ENCODE assay signal across 1 cellular context in the genomic region with DNA sequence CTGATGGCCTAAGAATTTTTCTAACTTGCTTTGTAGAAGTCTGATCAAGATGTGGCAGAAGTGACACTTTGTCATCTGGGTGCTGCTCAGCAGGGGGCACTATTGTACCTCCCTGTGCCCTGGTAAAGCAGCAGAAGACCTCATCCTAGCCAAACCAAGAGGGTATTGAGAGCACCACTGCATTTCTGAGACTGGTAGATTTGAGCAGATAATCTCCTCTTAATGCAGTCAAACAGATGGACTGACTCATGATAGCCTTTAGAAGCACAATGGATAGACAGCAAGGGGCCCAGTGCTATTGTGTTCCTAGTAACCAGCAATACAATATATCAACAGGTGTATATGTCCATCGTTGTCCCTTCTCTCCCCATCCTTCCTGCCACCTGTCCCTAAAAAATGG.
TF ChIP-seq lines count a peak whose summit lies in the region.

No MANE protein-coding gene starts in this region.

TF ChIP-seq in K562, 482 proteins besides CTCF, POLR2A, EP300 and RAD21 (continued from another document and continues in another):
- TF ChIP-seq, protein P1, sequence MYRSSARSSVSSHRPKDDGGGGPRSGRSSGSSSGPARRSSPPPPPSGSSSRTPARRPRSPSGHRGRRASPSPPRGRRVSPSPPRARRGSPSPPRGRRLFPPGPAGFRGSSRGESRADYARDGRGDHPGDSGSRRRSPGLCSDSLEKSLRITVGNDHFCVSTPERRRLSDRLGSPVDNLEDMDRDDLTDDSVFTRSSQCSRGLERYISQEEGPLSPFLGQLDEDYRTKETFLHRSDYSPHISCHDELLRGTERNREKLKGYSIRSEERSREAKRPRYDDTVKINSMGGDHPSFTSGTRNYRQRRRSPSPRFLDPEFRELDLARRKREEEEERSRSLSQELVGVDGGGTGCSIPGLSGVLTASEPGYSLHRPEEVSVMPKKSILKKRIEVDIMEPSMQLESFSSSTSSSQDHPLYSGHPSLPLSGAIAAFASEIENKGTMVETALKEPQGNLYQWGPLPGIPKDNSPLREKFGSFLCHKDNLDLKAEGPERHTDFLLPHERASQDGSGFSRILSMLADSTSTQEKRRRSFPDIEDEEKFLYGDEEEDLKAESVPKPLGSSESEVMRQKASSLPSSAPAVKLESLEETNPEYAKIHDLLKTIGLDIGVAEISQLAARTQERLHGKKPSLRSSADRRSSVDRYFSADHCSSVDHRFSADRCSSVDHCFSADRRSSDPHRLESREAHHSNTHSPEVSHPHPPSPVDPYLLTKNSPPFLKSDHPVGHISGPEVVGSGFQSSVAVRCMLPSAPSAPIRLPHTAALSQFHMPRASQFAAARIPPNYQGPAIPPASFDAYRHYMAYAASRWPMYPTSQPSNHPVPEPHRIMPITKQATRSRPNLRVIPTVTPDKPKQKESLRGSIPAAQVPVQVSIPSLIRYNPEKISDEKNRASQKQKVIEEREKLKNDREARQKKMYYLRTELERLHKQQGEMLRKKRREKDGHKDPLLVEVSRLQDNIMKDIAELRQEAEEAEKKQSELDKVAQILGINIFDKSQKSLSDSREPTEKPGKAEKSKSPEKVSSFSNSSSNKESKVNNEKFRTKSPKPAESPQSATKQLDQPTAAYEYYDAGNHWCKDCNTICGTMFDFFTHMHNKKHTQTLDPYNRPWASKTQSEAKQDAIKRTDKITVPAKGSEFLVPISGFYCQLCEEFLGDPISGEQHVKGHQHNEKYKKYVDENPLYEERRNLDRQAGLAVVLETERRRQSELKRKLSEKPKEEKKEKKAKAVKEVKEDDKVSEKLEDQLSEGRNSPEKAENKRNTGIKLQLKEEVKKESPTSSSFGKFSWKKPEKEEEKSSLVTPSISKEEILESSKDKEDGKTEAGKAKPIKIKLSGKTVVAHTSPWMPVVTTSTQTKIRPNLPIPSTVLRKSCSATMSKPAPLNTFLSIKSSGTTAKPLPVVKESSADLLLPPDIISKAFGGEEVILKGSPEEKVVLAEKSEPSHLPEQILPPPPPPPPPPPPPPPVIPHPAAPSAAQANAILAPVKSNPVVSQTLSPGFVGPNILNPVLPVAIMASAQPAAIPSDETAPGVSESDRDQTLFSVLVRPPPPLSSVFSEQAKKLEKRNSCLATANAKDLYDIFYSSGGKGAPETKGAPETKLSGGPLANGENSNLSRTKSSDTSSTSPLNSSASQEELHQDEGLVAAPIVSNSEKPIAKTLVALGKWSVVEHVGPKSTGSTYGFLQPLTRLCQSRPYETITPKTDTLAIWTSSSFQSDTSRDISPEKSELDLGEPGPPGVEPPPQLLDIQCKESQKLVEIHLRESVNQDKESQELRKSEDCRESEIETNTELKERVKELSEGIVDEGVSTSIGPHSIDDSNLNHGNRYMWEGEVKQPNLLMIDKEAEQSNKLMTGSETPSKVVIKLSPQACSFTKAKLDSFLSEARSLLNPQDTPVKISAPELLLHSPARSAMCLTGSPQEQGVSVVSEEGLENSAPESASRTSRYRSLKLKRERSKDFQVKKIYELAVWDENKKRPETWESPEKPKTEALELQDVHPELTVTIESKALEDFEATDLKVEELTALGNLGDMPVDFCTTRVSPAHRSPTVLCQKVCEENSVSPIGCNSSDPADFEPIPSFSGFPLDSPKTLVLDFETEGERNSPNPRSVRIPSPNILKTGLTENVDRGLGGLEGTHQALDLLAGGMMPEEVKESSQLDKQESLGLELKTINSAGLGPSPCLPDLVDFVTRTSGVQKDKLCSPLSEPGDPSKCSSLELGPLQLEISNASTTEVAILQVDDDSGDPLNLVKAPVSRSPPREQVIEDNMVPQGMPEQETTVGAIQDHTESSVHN (IDR thresholded peaks at IDR 0.05; ENCODE audit: borderline replicate concordance in 1 of 2, low read depth in 1 of 2), result no peak
- TF ChIP-seq, protein P2, sequence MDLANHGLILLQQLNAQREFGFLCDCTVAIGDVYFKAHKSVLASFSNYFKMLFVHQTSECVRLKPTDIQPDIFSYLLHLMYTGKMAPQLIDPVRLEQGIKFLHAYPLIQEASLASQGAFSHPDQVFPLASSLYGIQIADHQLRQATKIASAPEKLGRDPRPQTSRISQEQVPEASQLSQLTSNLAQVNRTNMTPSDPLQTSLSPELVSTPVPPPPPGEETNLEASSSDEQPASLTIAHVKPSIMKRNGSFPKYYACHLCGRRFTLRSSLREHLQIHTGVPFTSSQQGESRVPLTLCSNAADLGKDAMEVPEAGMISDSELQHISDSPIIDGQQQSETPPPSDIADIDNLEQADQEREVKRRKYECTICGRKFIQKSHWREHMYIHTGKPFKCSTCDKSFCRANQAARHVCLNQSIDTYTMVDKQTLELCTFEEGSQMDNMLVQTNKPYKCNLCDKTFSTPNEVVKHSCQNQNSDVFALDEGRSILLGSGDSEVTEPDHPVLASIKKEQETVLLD (IDR thresholded peaks at IDR 0.05), result no peak
- TF ChIP-seq, protein P3, sequence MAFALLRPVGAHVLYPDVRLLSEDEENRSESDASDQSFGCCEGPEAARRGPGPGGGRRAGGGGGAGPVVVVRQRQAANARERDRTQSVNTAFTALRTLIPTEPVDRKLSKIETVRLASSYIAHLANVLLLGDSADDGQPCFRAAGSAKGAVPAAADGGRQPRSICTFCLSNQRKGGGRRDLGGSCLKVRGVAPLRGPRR (CRISPR knock-in tag; IDR thresholded peaks at IDR 0.05), result no peak
- TF ChIP-seq KDM1A (IDR thresholded peaks at IDR 0.05) (no peak), SOX6 (IDR thresholded peaks at IDR 0.05) (peak; percentile 45; the same call in 1 of the 2 replicates), ZNF445 (CRISPR knock-in tag; IDR thresholded peaks at IDR 0.05; ENCODE audit: low read depth) (no peak), BCOR (IDR thresholded peaks at IDR 0.05) (0 out of 2 replicates have a peak, but pooled peaks have one; percentile 6), PHF20 (IDR thresholded peaks at IDR 0.05; ENCODE audit: partially characterized antibody) (no peak), ELF2 (CRISPR knock-in tag; IDR thresholded peaks at IDR 0.05) (no peak), GATA2 (CRISPR knock-in tag; IDR thresholded peaks at IDR 0.05) (no peak), RBM14 (IDR thresholded peaks at IDR 0.05; ENCODE audit: borderline replicate concordance, insufficient read depth, low read depth, low read length) (no peak), ZNF24 (IDR thresholded peaks at IDR 0.05) (no peak), SREBF1 (IDR thresholded peaks at IDR 0.05; ENCODE audit: borderline replicate concordance, low read depth, low read length) (no peak), ZKSCAN3 (CRISPR knock-in tag; IDR thresholded peaks at IDR 0.05) (no peak), CBFA2T3 (IDR thresholded peaks at IDR 0.05) (no peak), ELF4 (CRISPR knock-in tag; IDR thresholded peaks at IDR 0.05) (no peak), TEAD1 (CRISPR knock-in tag; IDR thresholded peaks at IDR 0.05) (no peak), RFX1 (IDR thresholded peaks at IDR 0.05) (no peak), FOXK2 (conservative IDR thresholded peaks at IDR 0.05 in 1 of 2, IDR thresholded peaks at IDR 0.05 in 1 of 2; ENCODE audit: low read depth in 2 of 2) (0 out of 4 replicates have a peak, but pooled peaks of 1 of the 2 experiments have one; percentile 21), SRSF9 (IDR thresholded peaks at IDR 0.05; ENCODE audit: borderline replicate concordance, low read depth, low read length) (no peak), NFE2L1 (tag; IDR thresholded peaks at IDR 0.05; ENCODE audit: borderline replicate concordance, low read depth) (no peak), TEAD4 (IDR thresholded peaks at IDR 0.05; ENCODE audit: low read length) (peak; percentile 6; the same call in 1 of the 2 replicates), TEAD4 (CRISPR knock-in tag; IDR thresholded peaks at IDR 0.05; ENCODE audit: borderline replicate concordance) (no peak), MEIS2 (IDR thresholded peaks at IDR 0.05; ENCODE audit: partially characterized antibody) (peak; percentile 44), ZNF778 (CRISPR knock-in tag; IDR thresholded peaks at IDR 0.05) (no peak), POLR2B (IDR thresholded peaks at IDR 0.05; ENCODE audit: low read depth, partially characterized antibody) (no peak), RBM34 (IDR thresholded peaks at IDR 0.05; ENCODE audit: borderline replicate concordance, insufficient read depth, low read length) (no peak), ZNF408 (CRISPR knock-in tag; IDR thresholded peaks at IDR 0.05; ENCODE audit: low read depth) (no peak), NEUROD1 (IDR thresholded peaks at IDR 0.05; ENCODE audit: borderline replicate concordance, low read depth, low read length, partially characterized antibody) (no peak), SIRT6 (IDR thresholded peaks at IDR 0.05; ENCODE audit: low read depth, low read length) (no peak), POLR2G (IDR thresholded peaks at IDR 0.05; ENCODE audit: low read depth, low read length) (no peak), MIER1 (IDR thresholded peaks at IDR 0.05; ENCODE audit: low read depth) (no peak), MCM3 (IDR thresholded peaks at IDR 0.05) (no peak), CREM (IDR thresholded peaks at IDR 0.05; ENCODE audit: low read depth) (peak; percentile 59), TOE1 (IDR thresholded peaks at IDR 0.05; ENCODE audit: borderline replicate concordance) (no peak), TOE1 (CRISPR knock-in tag; IDR thresholded peaks at IDR 0.05; ENCODE audit: borderline replicate concordance, low read depth) (no peak)
- TF ChIP-seq, protein P4, sequence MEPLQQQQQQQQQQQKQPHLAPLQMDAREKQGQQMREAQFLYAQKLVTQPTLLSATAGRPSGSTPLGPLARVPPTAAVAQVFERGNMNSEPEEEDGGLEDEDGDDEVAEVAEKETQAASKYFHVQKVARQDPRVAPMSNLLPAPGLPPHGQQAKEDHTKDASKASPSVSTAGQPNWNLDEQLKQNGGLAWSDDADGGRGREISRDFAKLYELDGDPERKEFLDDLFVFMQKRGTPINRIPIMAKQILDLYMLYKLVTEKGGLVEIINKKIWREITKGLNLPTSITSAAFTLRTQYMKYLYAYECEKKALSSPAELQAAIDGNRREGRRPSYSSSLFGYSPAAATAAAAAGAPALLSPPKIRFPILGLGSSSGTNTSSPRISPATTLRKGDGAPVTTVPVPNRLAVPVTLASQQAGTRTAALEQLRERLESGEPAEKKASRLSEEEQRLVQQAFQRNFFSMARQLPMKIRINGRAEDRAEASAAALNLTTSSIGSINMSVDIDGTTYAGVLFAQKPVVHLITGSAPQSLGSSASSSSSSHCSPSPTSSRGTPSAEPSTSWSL (CRISPR knock-in tag; IDR thresholded peaks at IDR 0.05; ENCODE audit: borderline replicate concordance), result no peak
- TF ChIP-seq, protein P5, sequence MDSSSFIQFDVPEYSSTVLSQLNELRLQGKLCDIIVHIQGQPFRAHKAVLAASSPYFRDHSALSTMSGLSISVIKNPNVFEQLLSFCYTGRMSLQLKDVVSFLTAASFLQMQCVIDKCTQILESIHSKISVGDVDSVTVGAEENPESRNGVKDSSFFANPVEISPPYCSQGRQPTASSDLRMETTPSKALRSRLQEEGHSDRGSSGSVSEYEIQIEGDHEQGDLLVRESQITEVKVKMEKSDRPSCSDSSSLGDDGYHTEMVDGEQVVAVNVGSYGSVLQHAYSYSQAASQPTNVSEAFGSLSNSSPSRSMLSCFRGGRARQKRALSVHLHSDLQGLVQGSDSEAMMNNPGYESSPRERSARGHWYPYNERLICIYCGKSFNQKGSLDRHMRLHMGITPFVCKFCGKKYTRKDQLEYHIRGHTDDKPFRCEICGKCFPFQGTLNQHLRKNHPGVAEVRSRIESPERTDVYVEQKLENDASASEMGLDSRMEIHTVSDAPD (CRISPR knock-in tag; IDR thresholded peaks at IDR 0.05), result no peak
- TF ChIP-seq, protein P6, sequence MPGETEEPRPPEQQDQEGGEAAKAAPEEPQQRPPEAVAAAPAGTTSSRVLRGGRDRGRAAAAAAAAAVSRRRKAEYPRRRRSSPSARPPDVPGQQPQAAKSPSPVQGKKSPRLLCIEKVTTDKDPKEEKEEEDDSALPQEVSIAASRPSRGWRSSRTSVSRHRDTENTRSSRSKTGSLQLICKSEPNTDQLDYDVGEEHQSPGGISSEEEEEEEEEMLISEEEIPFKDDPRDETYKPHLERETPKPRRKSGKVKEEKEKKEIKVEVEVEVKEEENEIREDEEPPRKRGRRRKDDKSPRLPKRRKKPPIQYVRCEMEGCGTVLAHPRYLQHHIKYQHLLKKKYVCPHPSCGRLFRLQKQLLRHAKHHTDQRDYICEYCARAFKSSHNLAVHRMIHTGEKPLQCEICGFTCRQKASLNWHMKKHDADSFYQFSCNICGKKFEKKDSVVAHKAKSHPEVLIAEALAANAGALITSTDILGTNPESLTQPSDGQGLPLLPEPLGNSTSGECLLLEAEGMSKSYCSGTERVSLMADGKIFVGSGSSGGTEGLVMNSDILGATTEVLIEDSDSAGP (CRISPR knock-in tag; IDR thresholded peaks at IDR 0.05), result no peak
- TF ChIP-seq, protein P7, sequence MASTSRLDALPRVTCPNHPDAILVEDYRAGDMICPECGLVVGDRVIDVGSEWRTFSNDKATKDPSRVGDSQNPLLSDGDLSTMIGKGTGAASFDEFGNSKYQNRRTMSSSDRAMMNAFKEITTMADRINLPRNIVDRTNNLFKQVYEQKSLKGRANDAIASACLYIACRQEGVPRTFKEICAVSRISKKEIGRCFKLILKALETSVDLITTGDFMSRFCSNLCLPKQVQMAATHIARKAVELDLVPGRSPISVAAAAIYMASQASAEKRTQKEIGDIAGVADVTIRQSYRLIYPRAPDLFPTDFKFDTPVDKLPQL (IDR thresholded peaks at IDR 0.05; ENCODE audit: extremely low read depth, insufficient read length), result no peak
- TF ChIP-seq, protein P8, sequence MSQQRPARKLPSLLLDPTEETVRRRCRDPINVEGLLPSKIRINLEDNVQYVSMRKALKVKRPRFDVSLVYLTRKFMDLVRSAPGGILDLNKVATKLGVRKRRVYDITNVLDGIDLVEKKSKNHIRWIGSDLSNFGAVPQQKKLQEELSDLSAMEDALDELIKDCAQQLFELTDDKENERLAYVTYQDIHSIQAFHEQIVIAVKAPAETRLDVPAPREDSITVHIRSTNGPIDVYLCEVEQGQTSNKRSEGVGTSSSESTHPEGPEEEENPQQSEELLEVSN (IDR thresholded peaks at IDR 0.05; ENCODE audit: borderline replicate concordance in 1 of 2, extremely low read depth in 1 of 2, insufficient read depth in 1 of 2, insufficient read length in 1 of 2, low read depth in 1 of 2, low read length in 1 of 2, poor library complexity in 1 of 2, severe bottlenecking in 1 of 2), result no peak
